21 cellular contexts compared by ENCODE assay signal in the genomic region with DNA sequence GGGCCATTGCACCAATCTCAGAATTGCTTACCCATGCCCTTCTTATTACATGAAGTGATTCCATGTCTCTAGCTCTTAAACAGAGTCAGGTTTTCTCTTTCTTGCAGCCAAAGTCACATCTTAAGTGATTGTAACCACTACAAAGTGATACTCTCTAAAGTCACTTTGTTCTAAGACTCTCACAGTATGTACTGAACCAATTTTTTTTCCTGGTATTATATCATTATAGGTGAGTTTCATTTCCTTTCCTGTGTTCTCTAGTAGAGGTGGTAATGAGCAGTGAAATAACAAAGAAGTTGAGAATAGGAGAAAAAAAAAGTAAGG.
DNase-seq lines count a peak whose midpoint lies in the region; ATAC-seq, FAIRE-seq and TF ChIP-seq lines count a peak whose summit lies in the region.
"Had no signal": no experiment of that assay in that cellular context is flagged by ENCODE, and none has a peak within 500 bp of the region (broad histone marks: within the 10 kb centered on the region; RNA-seq: fewer than 3 reads in every experiment).

No MANE protein-coding gene starts in this region.

- H3K27ac Mint-ChIP-seq in activated CD4-positive, alpha-beta memory T cell treated with anti-CD3 and anti-CD28 coated beads, Interleukin-2, amount 10 ng/mL, durations not matched to agents 7 days and 5 days = peak overlapping the region; percentile 87
- H3K27ac Mint-ChIP-seq in naive B cell = peak overlapping the region in 4 of 6 donors; percentile 41 to 59 (median 58)
- H3K27ac Mint-ChIP-seq: neural progenitor cell had no signal

- POLR2A ChIA-PET in activated CD4-positive, alpha-beta memory T cell treated with anti-CD3 and anti-CD28 coated beads, Interleukin-2, amount 10 ng/mL, durations not matched to agents 7 days and 5 days (lab: Charles Lee) = interaction anchor here (1.0 to 13.1 kb wide), 16 partner anchors 10 to 330 kb away, joined by 3 to 220 read pairs (median 10); partner anchors contain the start of genes CXCR4 and DARS1

- H3K9me3 Mint-ChIP-seq in activated CD4-positive, alpha-beta memory T cell treated with anti-CD3 and anti-CD28 coated beads, Interleukin-2, amount 10 ng/mL, durations not matched to agents 7 days and 5 days = no peaks in the 10 kb centered on the region
- peaks cover 0 to 2% (median 0%) of the 10 kb centered on the region in 7 donors for H3K9me3 Mint-ChIP-seq in naive B cell

- CTCF ChIA-PET in activated CD4-positive, alpha-beta memory T cell treated with anti-CD3 and anti-CD28 coated beads, Interleukin-2, amount 10 ng/mL, durations not matched to agents 7 days and 5 days (lab: Charles Lee) = no interaction called here

- no peaks in the 10 kb centered on the region for H3K27me3 ChIP-seq in upper lobe of left lung
- H3K27me3 ChIP-seq: colonic mucosa, neural progenitor cell, stomach had no signal

- H3K4me3 Mint-ChIP-seq in activated CD4-positive, alpha-beta memory T cell treated with anti-CD3 and anti-CD28 coated beads, Interleukin-2, amount 10 ng/mL, durations not matched to agents 7 days and 5 days = peak overlapping the region; percentile 53
- no peak overlapping the region for H3K4me3 Mint-ChIP-seq in naive B cell
- H3K4me3 Mint-ChIP-seq: neural progenitor cell had no signal

- no peak for TF ChIP-seq EP300 in upper lobe of left lung (IDR thresholded peaks at IDR 0.05)

- no peaks in the 10 kb centered on the region for H3K36me3 ChIP-seq in upper lobe of left lung
- H3K36me3 ChIP-seq: colonic mucosa, neural progenitor cell, stomach had no signal

- ATAC-seq in activated CD4-positive, CD25-positive, alpha-beta regulatory T cell treated with anti-CD3 and anti-CD28 coated beads, Interleukin-2, amount 50 U/mL, for 24 hours = peak; percentile 3 to 19
- ATAC-seq in naive B cell (ENCODE audit: low read depth in 2 of 2) (no peak), upper lobe of left lung (ENCODE audit: low FRiP score in 2 of 2) (no peak)

- no peaks in the 10 kb centered on the region for H3K4me1 ChIP-seq in upper lobe of left lung
- H3K4me1 ChIP-seq: colonic mucosa, stomach had no signal

- no peaks in the 10 kb centered on the region for H3K9me3 ChIP-seq in upper lobe of left lung
- H3K9me3 ChIP-seq: colonic mucosa, stomach had no signal

- FAIRE-seq in HTR-8/SVneo (lab: Jason Lieb, UNC) = no peak
- FAIRE-seq: endothelial cell of umbilical vein had no signal

- TF ChIP-seq POLR2A in upper lobe of left lung (IDR thresholded peaks at IDR 0.05) = no peak

- TF ChIP-seq CTCF in GM12865 (IDR thresholded peaks at IDR 0.05; ENCODE audit: insufficient read depth, low read depth, low read length, missing control alignments) = no peak
- TF ChIP-seq CTCF in upper lobe of left lung (IDR thresholded peaks at IDR 0.05) = no peak

- H3K27me3 Mint-ChIP-seq in activated CD4-positive, alpha-beta memory T cell treated with anti-CD3 and anti-CD28 coated beads, Interleukin-2, amount 10 ng/mL, durations not matched to agents 7 days and 5 days = no peaks in the 10 kb centered on the region
- H3K27me3 Mint-ChIP-seq in naive B cell = no peaks in the 10 kb centered on the region

- H3K4me3 ChIP-seq in GM12865 (ENCODE audit: low read depth, low read length) (no peak overlapping the region), upper lobe of left lung (no peak overlapping the region)
- H3K4me3 ChIP-seq: colonic mucosa, neural progenitor cell, stomach had no signal

- peaks cover 15% of the 10 kb centered on the region for H3K36me3 Mint-ChIP-seq in activated CD4-positive, alpha-beta memory T cell treated with anti-CD3 and anti-CD28 coated beads, Interleukin-2, amount 10 ng/mL, durations not matched to agents 7 days and 5 days (ENCODE audit: low read depth)
- no peaks in the 10 kb centered on the region for H3K36me3 Mint-ChIP-seq in naive B cell

- H3K4me1 Mint-ChIP-seq in activated CD4-positive, alpha-beta memory T cell treated with anti-CD3 and anti-CD28 coated beads, Interleukin-2, amount 10 ng/mL, durations not matched to agents 7 days and 5 days = peaks cover 92% of the 10 kb centered on the region
- peaks cover 38 to 57% (median 44%) of the 10 kb centered on the region in 3 donors for H3K4me1 Mint-ChIP-seq in naive B cell

- no peak overlapping the region for H3K27ac ChIP-seq in upper lobe of left lung
- H3K27ac ChIP-seq: colonic mucosa, neural progenitor cell, stomach had no signal

- DNase-seq in activated CD4-positive, CD25-positive, alpha-beta regulatory T cell (lab: John Stamatoyannopoulos, UW) = no peak
- DNase-seq in GM12865 (ENCODE audit: low read depth) = peak; percentile 42
- DNase-seq in activated CD4-positive, alpha-beta memory T cell treated with anti-CD3 and anti-CD28 coated beads, Interleukin-2, amount 10 ng/mL, durations not matched to agents 7 days and 5 days = no peak
- DNase-seq in naive B cell = no peak
- DNase-seq in upper lobe of left lung = no peak
- no peak for DNase-seq in NCI-H146 (lab: John Stamatoyannopoulos, UW)
- no peak for DNase-seq in HTR-8/SVneo (ENCODE audit: insufficient read length, low spot score)
- DNase-seq: 8988T; activated CD4-positive, CD25-positive, alpha-beta regulatory T cell treated with anti-CD3 and anti-CD28 coated beads, Interleukin-2, amount 50 U/mL, for 72 hours; C1 segment of cervical spinal cord; colonic mucosa; DMS79 treated with DMSO at 0.1 percent for 48 hours; hypothalamus; kidney glomerular epithelial cell; mesenchymal stem cell; NCI-H1417; NCI-H226; stomach had no signal

Comparison
In these comparisons a context has a peak if more than half of its experiments do, and no peak if none do; other contexts are left out.
1. ATAC-seq: peak in activated CD4-positive, CD25-positive, alpha-beta regulatory T cell treated with anti-CD3 and anti-CD28 coated beads, Interleukin-2, amount 50 U/mL, for 24 hours (2 of 2); none in naive B cell (0 of 2) and upper lobe of left lung (0 of 2).